In the genomic region with DNA sequence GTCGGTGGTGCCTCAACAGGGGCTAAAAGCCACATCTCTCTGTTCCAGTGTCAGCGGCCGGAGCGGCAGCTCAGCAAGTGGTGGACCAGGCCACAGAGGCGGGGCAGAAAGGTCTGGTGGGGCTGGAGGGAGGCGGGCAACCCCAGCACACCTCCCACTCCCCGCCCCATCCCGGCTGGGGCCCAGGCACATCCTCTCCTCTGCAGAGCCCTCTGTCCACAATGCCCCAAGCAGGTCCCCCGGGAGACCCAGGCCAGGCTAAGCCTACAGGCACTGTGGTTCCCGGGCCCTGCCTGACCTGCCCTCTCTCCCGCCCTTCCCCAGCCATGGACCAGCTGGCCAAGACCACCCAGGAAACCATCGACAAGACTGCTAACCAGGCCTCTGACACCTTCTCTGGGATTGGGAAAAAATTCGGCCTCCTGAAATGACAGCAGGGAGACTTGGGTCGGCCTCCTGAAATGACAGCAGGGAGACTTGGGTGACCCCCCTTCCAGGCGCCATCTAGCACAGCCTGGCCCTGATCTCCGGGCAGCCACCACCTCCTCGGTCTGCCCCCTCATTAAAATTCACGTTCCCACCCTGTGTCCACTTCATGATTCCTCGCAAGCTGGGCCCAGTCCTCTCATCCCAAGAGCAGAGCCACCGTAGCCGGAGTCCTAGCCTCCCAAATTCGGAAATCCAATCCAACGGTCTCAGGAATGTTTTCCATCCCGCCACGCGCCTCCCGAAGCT, we compare ENCODE assay signal across 8 cellular contexts. TPM values are rescaled to one million over a fixed set of nuclear protein-coding genes. Genes with fewer than 3 reads are reported as not detected.
DNase-seq lines count a peak whose midpoint lies in the region; ATAC-seq and TF ChIP-seq lines count a peak whose summit lies in the region.

No MANE protein-coding gene starts in this region.

- peak overlapping the region; percentile 75 to 98 (median 96) for H3K27ac ChIP-seq in adrenal gland

- peaks cover 13% of the 10 kb centered on the region for H3K36me3 Mint-ChIP-seq in HFFc6 (ENCODE audit: low read depth)

- H3K9me3 Mint-ChIP-seq in HFFc6 = no peaks in the 10 kb centered on the region

- H3K4me1 Mint-ChIP-seq in HFFc6 (ENCODE audit: low read depth) = peaks cover 62% of the 10 kb centered on the region

- no peak for TF ChIP-seq CTCF in HFFc6 (IDR thresholded peaks at IDR 0.05)
- TF ChIP-seq CTCF in adrenal gland (IDR thresholded peaks at IDR 0.05) = no peak

- peak overlapping the region; percentile 100 for H3K27ac Mint-ChIP-seq in HFFc6

- DNase-seq in AG08396 (ENCODE audit: low spot score) (peak; percentile 89), HFFc6 (peak; percentile 70), adrenal gland (peak; percentile 58 to 87 (median 76)), hepatic stellate cell (ENCODE audit: low spot score) (peak; percentile 83), sciatic nerve (ENCODE audit: low spot score) (peak; percentile 94), NCI-H2107 (lab: John Stamatoyannopoulos, UW) (no peak)

- peak in 1 of 2 donors; percentile 47 for TF ChIP-seq POLR2A in adrenal gland (IDR thresholded peaks at IDR 0.05)

- 14 to 42% (median 23%) methylated on average over 3 to 27 of the region's 27 CpGs for WGBS in adrenal gland, 4 donors

- ATAC-seq in sciatic nerve (peak; percentile 83), GM18907 (IDR thresholded peaks at IDR 0.05; ENCODE audit: unreplicated experiment) (no peak), HG03342 (IDR thresholded peaks at IDR 0.05; ENCODE audit: unreplicated experiment) (no peak)

- intact Hi-C loops in adrenal gland (cut with DNase I) = no loop called here
- intact Hi-C loops in sciatic nerve (cut with DNase I) = no loop called here

- peaks cover 9% of the 10 kb centered on the region; the same call in 1 of the 2 replicates for H3K27me3 Mint-ChIP-seq in HFFc6 (ENCODE audit: insufficient read depth)

- peaks cover 33 to 55% of the 10 kb centered on the region in 2 donors for H3K4me1 ChIP-seq in adrenal gland (replicated peaks in 1 of 2)

- H3K36me3 ChIP-seq in adrenal gland (replicated peaks in 1 of 2) = no peaks in the 10 kb centered on the region

- H3K9me3 ChIP-seq in adrenal gland (replicated peaks in 1 of 3) = no peaks in the 10 kb centered on the region

- peak overlapping the region in 3 of 4 donors; percentile 69 to 74 (median 70) for H3K4me3 ChIP-seq in adrenal gland

- H3K4me3 Mint-ChIP-seq in HFFc6 = peak overlapping the region; percentile 90

- H3K27me3 ChIP-seq in adrenal gland = no peaks in the 10 kb centered on the region

RNA-seq across cellular contexts. Expression of a gene that starts 2.0 kb away (rescaled TPM):
- total RNA-seq in HFFc6 (2021; fragmentation: NEBNext Ultra II Directional; extraction: Animal tissue kit (Norgen Biotek cat#: 25700)) = 100 to 1,000 TPM in 4 of 6 experiments, 10 to 100 TPM in 2; 68.5 to 169 (median 145) TPM
- total RNA-seq in adrenal gland (10 to 100 TPM; 15.3 to 38.1 (median 22.6) TPM), sciatic nerve (599 TPM)
- 100 to 1,000 TPM in 1 of 3 donors, 10 to 100 TPM in 1, 1 to 10 TPM in 1; 6.6 to 592 (median 52.2) TPM for polyA plus RNA-seq in adrenal gland

RNA-seq across cellular contexts. Expression of a gene that starts 11.9 kb away (rescaled TPM):
- total RNA-seq in HFFc6 (2021; fragmentation: NEBNext Ultra II Directional; extraction: Animal tissue kit (Norgen Biotek cat#: 25700)) = 1 to 10 TPM; 2.6 to 4.5 (median 3.3) TPM
- 100 to 1,000 TPM; 177 to 599 (median 404) TPM for total RNA-seq in adrenal gland
- polyA plus RNA-seq in adrenal gland = 1,000 to 10,000 TPM in 1 of 3 donors, 100 to 1,000 TPM in 2; 176 to 1,434 (median 799) TPM
- total RNA-seq in sciatic nerve = 132 TPM

RNA-seq across cellular contexts. Expression of a gene that starts 12.9 kb away (rescaled TPM):
- 1 to 10 TPM in 3 of 6 experiments, under 1 TPM in 3; 0.66 to 1.5 (median 1.2) TPM for total RNA-seq in HFFc6 (2021; fragmentation: NEBNext Ultra II Directional; extraction: Animal tissue kit (Norgen Biotek cat#: 25700))
- 10 to 100 TPM; 26.3 to 44.2 (median 36.6) TPM for total RNA-seq in adrenal gland
- polyA plus RNA-seq in adrenal gland = 10 to 100 TPM in 2 of 3 donors, 1 to 10 TPM in 1; 9.5 to 16.5 (median 13.4) TPM
- total RNA-seq in sciatic nerve = 66.2 TPM

RNA-seq across cellular contexts. Expression of a gene that starts 49.8 kb away (rescaled TPM):
- total RNA-seq in HFFc6 (2021; fragmentation: NEBNext Ultra II Directional; extraction: Animal tissue kit (Norgen Biotek cat#: 25700)) = not detected
- 1 to 10 TPM in 3 of 8 donors, not detected in 5; 1.2 to 5.5 (median 2.0) TPM for total RNA-seq in adrenal gland
- polyA plus RNA-seq in adrenal gland = 10 to 100 TPM in 1 of 3 donors, 1 to 10 TPM in 2; 4.3 to 36.6 (median 6.3) TPM
- not detected for total RNA-seq in sciatic nerve

Comparison
In these comparisons a context has a peak if more than half of its experiments do, and no peak if none do; other contexts are left out.
1. RNA of a gene that starts 11.9 kb away (total RNA-seq): 177 to 599 TPM in adrenal gland and 132 TPM in sciatic nerve (single experiment); 2.6 to 4.5 TPM in HFFc6; every median in the first group is over 10 times any median in the second.
2. RNA of a gene that starts 12.9 kb away (total RNA-seq): 66.2 TPM in sciatic nerve (single experiment) and 26.3 to 44.2 TPM in adrenal gland; 0.66 to 1.5 TPM in HFFc6; every median in the first group is over 10 times any median in the second.